8 cellular contexts compared by ENCODE assay signal in the genomic region with DNA sequence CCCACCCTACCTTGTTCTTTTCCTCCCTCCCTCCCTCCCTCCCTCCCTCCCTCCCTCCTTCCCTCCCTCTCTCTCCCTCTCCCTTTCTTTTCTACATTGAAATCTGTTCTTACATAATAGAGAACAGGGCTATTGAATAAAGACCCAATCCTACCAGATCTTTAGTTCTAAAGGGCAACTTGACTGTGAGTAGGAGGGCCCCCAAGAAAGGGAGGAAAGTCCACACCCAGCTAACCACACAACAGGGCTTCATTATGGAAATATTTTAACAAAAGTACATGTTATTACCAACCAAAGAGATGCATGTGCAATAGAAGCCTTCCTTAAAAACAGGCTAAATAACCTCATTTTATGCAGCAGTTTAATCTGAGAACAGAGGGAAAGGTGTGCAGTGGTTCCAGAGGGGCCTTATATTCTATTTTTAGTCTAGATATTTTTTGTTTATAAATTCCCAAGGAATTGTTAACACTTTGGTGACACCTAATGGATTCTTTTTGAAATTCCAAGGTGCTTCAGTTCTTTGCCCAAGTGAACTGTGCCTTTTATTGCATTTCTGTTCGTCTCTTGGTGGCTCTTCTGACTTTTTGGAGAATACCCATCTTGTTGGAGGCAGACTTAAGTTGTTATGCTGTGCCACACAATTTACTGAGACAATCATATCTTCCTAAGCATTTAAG.
DNase-seq lines count a peak whose midpoint lies in the region; ATAC-seq and TF ChIP-seq lines count a peak whose summit lies in the region.

No MANE protein-coding gene starts in this region.

- no peak overlapping the region for H3K4me3 Mint-ChIP-seq in HFFc6
- H3K4me3 Mint-ChIP-seq in activated CD8-positive, alpha-beta T cell treated with anti-CD3 and anti-CD28 coated beads, Interleukin-2, amount 10 ng/mL, durations not matched to agents 7 days and 5 days, result no peak overlapping the region

- TF ChIP-seq CTCF in BJ (IDR thresholded peaks at IDR 0.05; ENCODE audit: insufficient read depth, low read depth, low read length), result peak; percentile 27; the same call in 1 of the 2 replicates
- TF ChIP-seq CTCF in HFFc6 (IDR thresholded peaks at IDR 0.05), result peak; percentile 73

- ATAC-seq in activated CD8-positive, alpha-beta T cell treated with anti-CD3 and anti-CD28 coated beads, Interleukin-2, amount 10 ng/mL, durations not matched to agents 7 days and 5 days, result no peak
- no peak for ATAC-seq in GM18870 (IDR thresholded peaks at IDR 0.05; ENCODE audit: unreplicated experiment)

- peaks cover 5% of the 10 kb centered on the region for H3K36me3 ChIP-seq in BJ (ENCODE audit: control insufficient read depth, insufficient read depth, low read length)

- H3K4me3 ChIP-seq in BJ (ENCODE audit: low read depth, low read length), result no peak overlapping the region

- no peak overlapping the region for H3K27ac Mint-ChIP-seq in HFFc6
- H3K27ac Mint-ChIP-seq in activated CD8-positive, alpha-beta T cell treated with anti-CD3 and anti-CD28 coated beads, Interleukin-2, amount 10 ng/mL, durations not matched to agents 7 days and 5 days, result peak overlapping the region; percentile 36

- POLR2A ChIA-PET in BJ (lab: Charles Lee), result no interaction called here
- POLR2A ChIA-PET in activated CD8-positive, alpha-beta T cell treated with anti-CD3 and anti-CD28 coated beads, Interleukin-2, amount 10 ng/mL, durations not matched to agents 7 days and 5 days (lab: Charles Lee), result interaction anchor here (2.0 kb wide), 1 partner anchor 147 kb away, joined by 9 read pairs; no protein-coding TSS in a partner anchor

- H3K27me3 Mint-ChIP-seq in HFFc6 (ENCODE audit: insufficient read depth), result no peaks in the 10 kb centered on the region
- no peaks in the 10 kb centered on the region for H3K27me3 Mint-ChIP-seq in activated CD8-positive, alpha-beta T cell treated with anti-CD3 and anti-CD28 coated beads, Interleukin-2, amount 10 ng/mL, durations not matched to agents 7 days and 5 days (ENCODE audit: low read depth)

- no peaks in the 10 kb centered on the region for H3K36me3 Mint-ChIP-seq in HFFc6 (ENCODE audit: low read depth)
- H3K36me3 Mint-ChIP-seq in activated CD8-positive, alpha-beta T cell treated with anti-CD3 and anti-CD28 coated beads, Interleukin-2, amount 10 ng/mL, durations not matched to agents 7 days and 5 days (ENCODE audit: low read depth), result peaks cover 64% of the 10 kb centered on the region

- H3K9me3 Mint-ChIP-seq in HFFc6, result no peaks in the 10 kb centered on the region
- no peaks in the 10 kb centered on the region for H3K9me3 Mint-ChIP-seq in activated CD8-positive, alpha-beta T cell treated with anti-CD3 and anti-CD28 coated beads, Interleukin-2, amount 10 ng/mL, durations not matched to agents 7 days and 5 days (ENCODE audit: insufficient read depth)

- peaks cover 7% of the 10 kb centered on the region; the same call in 1 of the 2 replicates for H3K4me1 Mint-ChIP-seq in HFFc6 (ENCODE audit: low read depth)
- H3K4me1 Mint-ChIP-seq in activated CD8-positive, alpha-beta T cell treated with anti-CD3 and anti-CD28 coated beads, Interleukin-2, amount 10 ng/mL, durations not matched to agents 7 days and 5 days (ENCODE audit: low read depth), result peaks cover 64% of the 10 kb centered on the region

- DNase-seq in BJ (ENCODE audit: low read depth), result no peak
- peak; percentile 25 for DNase-seq in HFFc6
- DNase-seq in activated CD8-positive, alpha-beta T cell treated with anti-CD3 and anti-CD28 coated beads, Interleukin-2, amount 10 ng/mL, durations not matched to agents 7 days and 5 days, result no peak
- peak; percentile 31 for DNase-seq in kidney glomerular epithelial cell (lab: John Stamatoyannopoulos, UW)
- DNase-seq in NCI-H446 treated with DMSO at 0.1 percent for 48 hours (lab: John Stamatoyannopoulos, UW), result no peak
- DNase-seq in T-helper 9 cell, result no peak
- DNase-seq in NK-92 treated with Interleukin-12 subunit alpha and Interleukin-12 subunit beta, amount 100 ng/mL, for 24 hours (lab: John Stamatoyannopoulos, UW), result no peak

- CTCF ChIA-PET in BJ (lab: Yijun Ruan, JAX), result interaction anchor here (0.6 to 7.9 kb wide), 14 partner anchors 10 to 434 kb away, joined by 3 to 167 read pairs (median 4); no protein-coding TSS in a partner anchor
- CTCF ChIA-PET in activated CD8-positive, alpha-beta T cell treated with anti-CD3 and anti-CD28 coated beads, Interleukin-2, amount 10 ng/mL, durations not matched to agents 7 days and 5 days (lab: Charles Lee), result interaction anchor here (0.7 to 6.5 kb wide), 10 partner anchors 11 to 213 kb away, joined by 3 to 113 read pairs (median 16); partner anchors contain the start of gene RASSF3

- no peaks in the 10 kb centered on the region for H3K27me3 ChIP-seq in BJ (ENCODE audit: control insufficient read depth, insufficient read depth, low read length)

Comparison
In these comparisons a context has a peak if more than half of its experiments do, and no peak if none do; other contexts are left out.
1. DNase-seq: peak in HFFc6 (single experiment) and kidney glomerular epithelial cell (single experiment); none in BJ (single experiment), activated CD8-positive, alpha-beta T cell treated with anti-CD3 and anti-CD28 coated beads, Interleukin-2, amount 10 ng/mL, durations not matched to agents 7 days and 5 days (single experiment), NCI-H446 treated with DMSO at 0.1 percent for 48 hours (single experiment), T-helper 9 cell (single experiment) and NK-92 treated with Interleukin-12 subunit alpha and Interleukin-12 subunit beta, amount 100 ng/mL, for 24 hours (single experiment).